ENCODE assay signal across 12 cellular contexts in the genomic region with DNA sequence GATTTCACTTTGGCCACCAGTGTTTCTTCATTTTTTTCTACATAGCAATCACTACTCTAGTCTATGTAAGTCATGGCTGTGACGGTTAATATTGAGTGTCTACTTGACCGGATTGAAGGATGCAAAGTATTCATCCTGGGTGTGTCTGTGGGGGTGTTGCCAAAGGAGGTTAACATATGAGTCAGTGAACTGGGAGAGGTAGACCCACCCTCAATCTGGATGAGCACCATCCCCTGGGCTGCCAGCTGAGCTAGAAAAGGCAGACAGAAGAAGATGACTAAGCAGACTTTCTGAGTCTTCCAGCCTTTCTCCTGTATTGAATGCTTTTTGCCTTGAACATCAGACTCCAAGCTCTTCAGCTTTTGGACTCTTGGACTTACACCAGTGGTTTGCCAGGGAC.
A peak's percentile ranks its signal among the peaks of the same experiment; 100 is the strongest.
DNase-seq lines count a peak whose midpoint lies in the region; ATAC-seq and TF ChIP-seq lines count a peak whose summit lies in the region.
"Had no signal": no experiment of that assay in that cellular context is flagged by ENCODE, and none has a peak within 500 bp of the region (broad histone marks: within the 10 kb centered on the region; RNA-seq: fewer than 3 reads in every experiment).

No MANE protein-coding gene starts in this region.

- H3K9me3 Mint-ChIP-seq in activated CD4-positive, alpha-beta T cell treated with anti-CD3 and anti-CD28 coated beads, Interleukin-2, amount 10 ng/mL, durations not matched to agents 24 days and 14 days = no peaks in the 10 kb centered on the region
- H3K9me3 Mint-ChIP-seq: activated T-helper 1 cell treated with anti-CD3 and anti-CD28 coated beads, Interleukin-12 subunit alpha, Interleukin-12 subunit beta, Interleukin-2, Interleukin-4 antibody, amounts not matched to agents 30 ng/mL and 10 ng/mL and 1 ng/mL, durations not matched to agents 14 hours and 24 hours and 36 hours had no signal

- DNase-seq in Caki2 (ENCODE audit: low read depth) = peak; percentile 80
- peak; percentile 97 for DNase-seq in MG63
- DNase-seq in epithelial cell of prostate (ENCODE audit: low read depth, low spot score) = peak; percentile 69
- no peak for DNase-seq in omental fat pad (ENCODE audit: low spot score)
- no peak for DNase-seq in activated CD4-positive, alpha-beta T cell treated with anti-CD3 and anti-CD28 coated beads, Interleukin-2, amount 10 ng/mL, durations not matched to agents 24 days and 14 days
- DNase-seq in GM13976 (ENCODE audit: low spot score) = no peak
- DNase-seq: NCI-H1436 treated with DMSO at 0.1 percent for 48 hours; stimulated activated CD4-positive, alpha-beta T cell treated with anti-CD3 and anti-CD28 coated beads, Interleukin-4, amount 100 ng/mL, for 4 hours had no signal

- H3K4me3 Mint-ChIP-seq in activated CD4-positive, alpha-beta T cell treated with anti-CD3 and anti-CD28 coated beads, Interleukin-2, amount 10 ng/mL, durations not matched to agents 24 days and 14 days = no peak overlapping the region
- H3K4me3 Mint-ChIP-seq: activated T-helper 1 cell treated with anti-CD3 and anti-CD28 coated beads, Interleukin-12 subunit alpha, Interleukin-12 subunit beta, Interleukin-2, Interleukin-4 antibody, amounts not matched to agents 30 ng/mL and 10 ng/mL and 1 ng/mL, durations not matched to agents 14 hours and 24 hours and 36 hours had no signal

- H3K36me3 ChIP-seq in MG63 = no peaks in the 10 kb centered on the region
- H3K36me3 ChIP-seq: cardiac muscle cell had no signal

- no peaks in the 10 kb centered on the region; the same call in 1 of the 2 replicates for H3K27me3 ChIP-seq in MG63
- H3K27me3 ChIP-seq: cardiac muscle cell had no signal

- intact Hi-C loops in activated CD4-positive, alpha-beta T cell treated with anti-CD3 and anti-CD28 coated beads, Interleukin-2, amount 10 ng/mL, durations not matched to agents 24 days and 14 days (cut with micrococcal nuclease) = no loop called here

- H3K4me1 Mint-ChIP-seq in activated CD4-positive, alpha-beta T cell treated with anti-CD3 and anti-CD28 coated beads, Interleukin-2, amount 10 ng/mL, durations not matched to agents 24 days and 14 days = no peaks in the 10 kb centered on the region

- TF ChIP-seq CTCF in omental fat pad (IDR thresholded peaks at IDR 0.05) (no peak), GM13976 (IDR thresholded peaks at IDR 0.05; ENCODE audit: borderline replicate concordance, control extremely low read depth, extremely low read depth, insufficient read depth, missing control alignments) (no peak)

- H3K27ac Mint-ChIP-seq in activated CD4-positive, alpha-beta T cell treated with anti-CD3 and anti-CD28 coated beads, Interleukin-2, amount 10 ng/mL, durations not matched to agents 24 days and 14 days = no peak overlapping the region
- H3K27ac Mint-ChIP-seq: activated T-helper 1 cell treated with anti-CD3 and anti-CD28 coated beads, Interleukin-12 subunit alpha, Interleukin-12 subunit beta, Interleukin-2, Interleukin-4 antibody, amounts not matched to agents 30 ng/mL and 10 ng/mL and 1 ng/mL, durations not matched to agents 14 hours and 24 hours and 36 hours had no signal

- ATAC-seq in omental fat pad (ENCODE audit: low FRiP score) (peak; percentile 88), HG02870 (IDR thresholded peaks at IDR 0.05; ENCODE audit: unreplicated experiment) (no peak), HG02798 (IDR thresholded peaks at IDR 0.05; ENCODE audit: poor library complexity, unreplicated experiment) (no peak)

- in situ Hi-C loops in Caki2 (cut with HindIII; ENCODE audit: low pct_unique_long_range_greater_than_20kb, low sequenced_read_pairs) (no loop called here), GM13976 (cut with MboI; ENCODE audit: low sequenced_read_pairs, unreplicated experiment) (no loop called here)

- no peaks in the 10 kb centered on the region; the same call in 1 of the 2 replicates for H3K9me3 ChIP-seq in MG63

- H3K4me3 ChIP-seq in MG63 = no peak overlapping the region
- H3K4me3 ChIP-seq: cardiac muscle cell had no signal

- no peak overlapping the region for H3K27ac ChIP-seq in epithelial cell of prostate
- H3K27ac ChIP-seq: cardiac muscle cell had no signal

- H3K27me3 Mint-ChIP-seq in activated CD4-positive, alpha-beta T cell treated with anti-CD3 and anti-CD28 coated beads, Interleukin-2, amount 10 ng/mL, durations not matched to agents 24 days and 14 days = no peaks in the 10 kb centered on the region

- no peaks in the 10 kb centered on the region for H3K36me3 Mint-ChIP-seq in activated CD4-positive, alpha-beta T cell treated with anti-CD3 and anti-CD28 coated beads, Interleukin-2, amount 10 ng/mL, durations not matched to agents 24 days and 14 days (ENCODE audit: low read depth)

Comparison
In these comparisons a context has a peak if more than half of its experiments do, and no peak if none do; other contexts are left out.
1. DNase-seq: peak in Caki2 (single experiment), MG63 (single experiment) and epithelial cell of prostate (single experiment); none in omental fat pad (single experiment), activated CD4-positive, alpha-beta T cell treated with anti-CD3 and anti-CD28 coated beads, Interleukin-2, amount 10 ng/mL, durations not matched to agents 24 days and 14 days (single experiment) and GM13976 (single experiment).